In genomic region chr13:44660050-44660449, GRCh38 we compare ENCODE assay signal across 24 cellular contexts.
DNase-seq lines count a peak whose midpoint lies in the region; ATAC-seq and TF ChIP-seq lines count a peak whose summit lies in the region.
"Had no signal": no experiment of that assay in that cellular context is flagged by ENCODE, and none has a peak within 500 bp of the region (broad histone marks: within the 10 kb centered on the region; RNA-seq: fewer than 3 reads in every experiment).

No MANE protein-coding gene starts in this region.

- no peaks in the 10 kb centered on the region for H3K9me3 ChIP-seq in fibroblast of lung (ENCODE audit: control insufficient read depth, insufficient read depth, low read depth, low read length)
- H3K9me3 ChIP-seq in trophoblast cell (ENCODE audit: insufficient read depth, low read depth, low read length), result peaks cover 3% of the 10 kb centered on the region
- H3K9me3 ChIP-seq: gastroesophageal sphincter, left ventricle myocardium inferior, pancreas, SJSA1, tibial nerve had no signal

- H4K8ac ChIP-seq in trophoblast cell (ENCODE audit: low read depth, low read length), result no peak overlapping the region

- no CpG with 5 or more reads among the region's 6 CpGs for WGBS in trophoblast cell (ENCODE audit: extremely low coverage, insufficient coverage, insufficient read length)

- H2BK120ac ChIP-seq in trophoblast cell (ENCODE audit: insufficient read depth, low read length, poor library complexity), result no peak overlapping the region

- H3K27me3 ChIP-seq in fibroblast of lung (ENCODE audit: control insufficient read depth, insufficient read depth, low read length) (no peaks in the 10 kb centered on the region), trophoblast cell (ENCODE audit: insufficient read depth, low read length) (no peaks in the 10 kb centered on the region)
- H3K27me3 ChIP-seq: gastroesophageal sphincter, pancreas, SJSA1, tibial nerve had no signal

- no peak overlapping the region for H4K12ac ChIP-seq in trophoblast cell (ENCODE audit: low read depth, low read length)

- DNase-seq in ELR (ENCODE audit: low read depth), result peak; percentile 7
- DNase-seq in RPMI7951 (ENCODE audit: low read depth), result peak; percentile 16
- no peak for DNase-seq in fibroblast of lung (ENCODE audit: low read depth in 2 of 2)
- no peak for DNase-seq in trophoblast cell
- no peak for DNase-seq in activated CD4-positive, alpha-beta T cell treated with anti-CD3 and anti-CD28 coated beads for 48 hours
- DNase-seq in superior temporal gyrus (ENCODE audit: extremely low spot score), result no peak
- DNase-seq: activated CD4-positive, CD25-positive, alpha-beta regulatory T cell treated with anti-CD3 and anti-CD28 coated beads, Interleukin-2, amount 50 U/mL, for 72 hours; activated CD8-positive, alpha-beta T cell treated with anti-CD3 and anti-CD28 coated beads for 36 hours; anterior cingulate cortex; C1 segment of cervical spinal cord; cortex of kidney; DMS79 treated with DMSO at 0.1 percent for 48 hours; left ventricle myocardium inferior; NCI-H1436; NCI-H2081 treated with DMSO at 0.1 percent for 48 hours; NCI-H345; nephron progenitor cell; stimulated activated CD4-positive, alpha-beta T cell treated with anti-CD3 and anti-CD28 coated beads, Interleukin-2, amount 100 ng/mL, for 24 hours had no signal

- H3K4me3 ChIP-seq in fibroblast of lung (replicated peaks in 1 of 4; ENCODE audit: control extremely low read depth in 1 of 4, insufficient read depth in 1 of 4, low read depth in 3 of 4, low read length in 4 of 4) (no peak overlapping the region), trophoblast cell (ENCODE audit: low read depth, low read length) (no peak overlapping the region)
- H3K4me3 ChIP-seq: gastroesophageal sphincter, left ventricle myocardium inferior, pancreas, SJSA1, tibial nerve had no signal

- H4K20me1 ChIP-seq in fibroblast of lung (ENCODE audit: control insufficient read depth, extremely low read depth, insufficient read depth, low read length), result no peaks in the 10 kb centered on the region

- H2AFZ ChIP-seq in fibroblast of lung (ENCODE audit: low read length) (peak overlapping the region; percentile 31), trophoblast cell (ENCODE audit: insufficient read depth, low read length, poor library complexity) (no peak overlapping the region)

- no peak overlapping the region for H3K18ac ChIP-seq in trophoblast cell (ENCODE audit: low read length)

- no peaks in the 10 kb centered on the region for H3K36me3 ChIP-seq in fibroblast of lung (ENCODE audit: control insufficient read depth, insufficient read depth, low read length)
- H3K36me3 ChIP-seq in trophoblast cell (ENCODE audit: control insufficient read depth in 1 of 2, insufficient read depth in 2 of 2, low read length in 2 of 2), result no peaks in the 10 kb centered on the region
- H3K36me3 ChIP-seq: gastroesophageal sphincter, left ventricle myocardium inferior, pancreas, SJSA1, tibial nerve had no signal

- H2BK12ac ChIP-seq in trophoblast cell (ENCODE audit: low read length), result no peak overlapping the region

- H3K4ac ChIP-seq in trophoblast cell (ENCODE audit: low read depth, low read length), result no peak overlapping the region

- H3K23ac ChIP-seq in trophoblast cell (ENCODE audit: low read length), result no peak overlapping the region

- no peaks in the 10 kb centered on the region for H3K4me1 ChIP-seq in fibroblast of lung (ENCODE audit: control insufficient read depth, extremely low read depth, insufficient read depth, low read length)
- no peaks in the 10 kb centered on the region for H3K4me1 ChIP-seq in trophoblast cell (ENCODE audit: control insufficient read depth in 1 of 2, insufficient read depth in 2 of 2, low read length in 2 of 2)
- H3K4me1 ChIP-seq: gastroesophageal sphincter, left ventricle myocardium inferior, pancreas, SJSA1, tibial nerve had no signal

- no peak overlapping the region for H4K91ac ChIP-seq in trophoblast cell (ENCODE audit: low read depth, low read length)

- no peak overlapping the region for H2AK5ac ChIP-seq in trophoblast cell (ENCODE audit: low read length)

- no peak overlapping the region for H3K4me2 ChIP-seq in fibroblast of lung (ENCODE audit: extremely low read depth, insufficient read depth, low read length)
- no peak overlapping the region for H3K4me2 ChIP-seq in trophoblast cell (ENCODE audit: low read length)

- H3K27ac ChIP-seq in fibroblast of lung (ENCODE audit: insufficient read depth, low read length) (no peak overlapping the region), trophoblast cell (ENCODE audit: low read depth, low read length) (no peak overlapping the region)
- H3K27ac ChIP-seq: gastroesophageal sphincter, left ventricle myocardium inferior, pancreas, SJSA1, tibial nerve had no signal

- H3K79me2 ChIP-seq in fibroblast of lung (ENCODE audit: control insufficient read depth, insufficient read depth, low read length), result no peaks in the 10 kb centered on the region
- H3K79me2 ChIP-seq in trophoblast cell (ENCODE audit: control insufficient read depth, insufficient read depth, low read length, poor library complexity), result no peaks in the 10 kb centered on the region

- H3K9ac ChIP-seq in fibroblast of lung (ENCODE audit: insufficient read depth, low read length) (no peak overlapping the region), trophoblast cell (ENCODE audit: low read length) (peak overlapping the region; percentile 12)

- TF ChIP-seq CTCF in fibroblast of lung (conservative IDR thresholded peaks at IDR 0.05 in 1 of 2, IDR thresholded peaks at IDR 0.05 in 1 of 2; ENCODE audit: low read depth in 1 of 2, low read length in 2 of 2), result no peak

- no peaks in the 10 kb centered on the region for H3K79me1 ChIP-seq in trophoblast cell (ENCODE audit: low read length)

- no peak overlapping the region for H2BK5ac ChIP-seq in trophoblast cell (ENCODE audit: low read depth, low read length, poor library complexity)

- H3K14ac ChIP-seq in trophoblast cell (ENCODE audit: low read length), result no peak overlapping the region

- ATAC-seq in HG03571 (IDR thresholded peaks at IDR 0.05; ENCODE audit: unreplicated experiment), result no peak
- ATAC-seq: activated CD8-positive, alpha-beta T cell treated with anti-CD3 and anti-CD28 coated beads for 36 hours; esophagus mucosa; gastroesophageal sphincter; pancreas had no signal

Comparison
In these comparisons a context has a peak if more than half of its experiments do, and no peak if none do; other contexts are left out.
1. DNase-seq: peak in ELR (single experiment) and RPMI7951 (single experiment); none in fibroblast of lung (0 of 2), trophoblast cell (0 of 2), activated CD4-positive, alpha-beta T cell treated with anti-CD3 and anti-CD28 coated beads for 48 hours (single experiment) and superior temporal gyrus (single experiment).